16 cellular contexts compared by ENCODE assay signal in the genomic region with DNA sequence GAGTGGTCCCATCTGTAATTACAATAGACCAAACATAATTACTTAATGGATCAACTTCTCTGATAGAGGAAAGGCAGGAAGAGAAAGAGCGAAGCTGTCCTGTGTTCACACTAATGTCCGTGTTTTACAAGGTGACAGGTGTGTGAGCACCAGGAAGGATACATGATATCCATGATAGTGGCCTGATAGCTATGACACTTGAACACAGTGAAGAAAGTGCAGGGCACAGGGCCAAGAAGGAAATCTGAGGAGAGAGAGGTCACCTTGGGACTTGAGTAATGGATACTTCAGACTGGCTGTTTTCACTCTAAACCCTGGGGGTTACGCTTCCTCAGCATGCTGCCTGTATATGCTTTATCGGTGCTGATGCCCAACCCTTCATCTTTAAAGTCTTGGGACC. TPM values are rescaled to one million over a fixed set of nuclear protein-coding genes. Genes with fewer than 3 reads are reported as not detected.
DNase-seq lines count a peak whose midpoint lies in the region; ATAC-seq, FAIRE-seq and TF ChIP-seq lines count a peak whose summit lies in the region.
"Had no signal": no experiment of that assay in that cellular context is flagged by ENCODE, and none has a peak within 500 bp of the region (broad histone marks: within the 10 kb centered on the region; RNA-seq: fewer than 3 reads in every experiment).

No MANE protein-coding gene starts in this region.

- intact Hi-C loops in OCI-LY7 (cut with micrococcal nuclease; ENCODE audit: unreplicated experiment): no loop called here

- H3K9me2 ChIP-seq in OCI-LY7 (ENCODE audit: insufficient read depth, low read length): no peaks in the 10 kb centered on the region

- POLR2A ChIA-PET in OCI-LY7 (lab: Charles Lee): no interaction called here

- no peak for ATAC-seq in HG03439 (IDR thresholded peaks at IDR 0.05; ENCODE audit: unreplicated experiment)
- ATAC-seq: HCT116, K562 had no signal

- H3K4me3 ChIP-seq in bronchial epithelial cell (ENCODE audit: low read depth, low read length) (no peak overlapping the region), OCI-LY7 (ENCODE audit: low read depth, low read length, poor library complexity, severe bottlenecking) (no peak overlapping the region)
- H3K4me3 ChIP-seq: K562 had no signal

- H2AFZ ChIP-seq in OCI-LY7 (ENCODE audit: low read length): no peak overlapping the region

- no peak overlapping the region for H3K4me2 ChIP-seq in OCI-LY7 (ENCODE audit: low read length)

- no TSS peak for BruUV-seq in OCI-LY7 (replicated peaks; lab: Mats Ljungman, UMichigan)

- FAIRE-seq in bronchial epithelial cell (lab: Jason Lieb, UNC): peak; percentile 7
- FAIRE-seq: GM12891, K562 had no signal

- CTCF ChIA-PET in OCI-LY7 (lab: Charles Lee; ENCODE audit: unreplicated experiment): no interaction called here

- no peak for TF ChIP-seq CTCF in bronchial epithelial cell (IDR thresholded peaks at IDR 0.05; ENCODE audit: insufficient read depth, low read length, severe bottlenecking)
- TF ChIP-seq CTCF in OCI-LY7 (conservative IDR thresholded peaks at IDR 0.05; ENCODE audit: low read length): no peak
- TF ChIP-seq CTCF in GM20000 (IDR thresholded peaks at IDR 0.05; ENCODE audit: extremely low read depth, missing control alignments): no peak

- no peaks in the 10 kb centered on the region for H4K20me1 ChIP-seq in OCI-LY7 (ENCODE audit: insufficient read depth, low read length)

- no peaks in the 10 kb centered on the region for H3K4me1 ChIP-seq in OCI-LY7 (ENCODE audit: insufficient read depth, low read length, poor library complexity, severe bottlenecking)

- H3K27me3 ChIP-seq in bronchial epithelial cell (ENCODE audit: control insufficient read depth, insufficient read depth, low read length): no peaks in the 10 kb centered on the region

- no peaks in the 10 kb centered on the region for H3K36me3 ChIP-seq in bronchial epithelial cell (ENCODE audit: control insufficient read depth, insufficient read depth, low read length)
- no peaks in the 10 kb centered on the region for H3K36me3 ChIP-seq in OCI-LY7 (ENCODE audit: insufficient read depth, low read length)

- no peak overlapping the region for H3K27ac ChIP-seq in OCI-LY7 (ENCODE audit: low read depth, low read length, poor library complexity, severe bottlenecking)
- H3K27ac ChIP-seq: 22Rv1 had no signal

- DNase-seq in DMS 273 (lab: John Stamatoyannopoulos, UW; ENCODE audit: unreplicated experiment): peak; percentile 36
- DNase-seq in DMS 273 treated with DMSO at 0.1 percent for 48 hours (lab: John Stamatoyannopoulos, UW): no peak
- DNase-seq in DMS79 (lab: John Stamatoyannopoulos, UW): peak; percentile 64
- DNase-seq in NCI-H2107 (lab: John Stamatoyannopoulos, UW): peak; percentile 63
- DNase-seq in bronchial epithelial cell (ENCODE audit: low read depth): no peak
- no peak for DNase-seq in OCI-LY7 (ENCODE audit: low spot score)
- DNase-seq in GM20000 (ENCODE audit: low spot score): no peak
- DNase-seq: GOT3, NCI-H1092 treated with DMSO at 0.1 percent for 48 hours, NCI-H2081, NCI-H446 treated with DMSO at 0.1 percent for 48 hours had no signal

- no peaks in the 10 kb centered on the region for H3K9me3 ChIP-seq in OCI-LY7 (ENCODE audit: low read length)

- no peaks in the 10 kb centered on the region for H3K79me2 ChIP-seq in OCI-LY7 (ENCODE audit: insufficient read depth, low read depth, low read length)

RNA-seq across cellular contexts. Expression of a gene that starts 29.4 kb away (rescaled TPM):
- total RNA-seq in bronchial epithelial cell (0.13 and 0.26 TPM in 2 replicates), OCI-LY7 (2022) (not detected in 2 replicates)
- not detected in 2 replicates for total RNA-seq in OCI-LY7 (2014; rRNA removed; shearing (Covaris generic))
- total RNA-seq: K562 had no signal

RNA-seq across cellular contexts. Expression of a gene that starts 58.4 kb away (rescaled TPM):
- total RNA-seq in bronchial epithelial cell (0.26 TPM in 2 replicates), OCI-LY7 (2022) (not detected in 2 replicates)
- not detected in 2 replicates for total RNA-seq in OCI-LY7 (2014; rRNA removed; shearing (Covaris generic))

Comparison
In these comparisons a context has a peak if more than half of its experiments do, and no peak if none do; other contexts are left out.
1. DNase-seq: peak in DMS 273 (single experiment), DMS79 (single experiment) and NCI-H2107 (single experiment); none in DMS 273 treated with DMSO at 0.1 percent for 48 hours (single experiment), bronchial epithelial cell (single experiment), OCI-LY7 (single experiment) and GM20000 (single experiment).